12 cellular contexts compared by ENCODE assay signal in the genomic region with DNA sequence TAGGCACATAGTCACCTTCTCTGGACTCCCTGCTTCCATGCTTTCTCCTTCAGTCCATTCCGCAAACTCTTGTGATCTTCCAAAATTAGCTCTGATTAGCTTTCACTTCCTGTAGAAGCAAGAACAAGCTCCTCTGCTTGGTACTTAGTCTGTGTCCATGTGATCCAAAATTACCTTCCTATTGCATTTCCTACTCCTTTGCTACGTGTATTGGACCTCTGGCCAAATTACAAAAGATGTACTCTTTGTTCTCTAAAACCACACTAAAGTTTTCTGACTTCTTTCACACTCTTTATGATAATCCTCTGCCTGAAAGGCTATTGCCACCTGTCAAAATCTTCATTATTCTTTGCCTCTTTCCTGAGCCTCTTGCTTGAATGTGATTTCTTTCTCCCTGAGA. TPM values are rescaled to one million over a fixed set of nuclear protein-coding genes. Genes with fewer than 3 reads are reported as not detected.
A peak's percentile ranks its signal among the peaks of the same experiment; 100 is the strongest.
DNase-seq lines count a peak whose midpoint lies in the region; ATAC-seq and TF ChIP-seq lines count a peak whose summit lies in the region.
"Had no signal": no experiment of that assay in that cellular context is flagged by ENCODE, and none has a peak within 500 bp of the region (broad histone marks: within the 10 kb centered on the region; RNA-seq: fewer than 3 reads in every experiment).

No MANE protein-coding gene starts in this region.

- no peaks in the 10 kb centered on the region for H3K9me3 Mint-ChIP-seq in CD8-positive, alpha-beta memory T cell
- H3K9me3 Mint-ChIP-seq: nephron; stimulated activated naive B cell treated with anti-CD40 and anti-IgM and Interleukin-4, amounts not matched to agents 10 μg/mL and 1 μg/mL and 100 μg/mL, for 72 hours had no signal

- H3K36me3 ChIP-seq in BLaER1: peaks cover 49% of the 10 kb centered on the region
- peaks cover 15% of the 10 kb centered on the region for H3K36me3 ChIP-seq in CD8-positive, alpha-beta memory T cell (ENCODE audit: insufficient read depth, low read length)
- peaks cover 12% of the 10 kb centered on the region; the same call in 1 of the 2 replicates for H3K36me3 ChIP-seq in SU-DHL-6 (ENCODE audit: low read length)
- H3K36me3 ChIP-seq in hepatocyte (replicated peaks; ENCODE audit: insufficient read depth, low read depth): no peaks in the 10 kb centered on the region

- peaks cover 16% of the 10 kb centered on the region for H3K79me2 ChIP-seq in SU-DHL-6 (ENCODE audit: insufficient read depth, low read length)
- peaks cover 26% of the 10 kb centered on the region for H3K79me2 ChIP-seq in hepatocyte

- no peak for TF ChIP-seq CTCF in SU-DHL-6 (IDR thresholded peaks at IDR 0.05; ENCODE audit: insufficient read depth, low read length, poor library complexity, severe bottlenecking)
- no peak for TF ChIP-seq CTCF in hepatocyte (IDR thresholded peaks at IDR 0.05; ENCODE audit: poor library complexity)

- H3K27ac ChIP-seq in BLaER1 (peak overlapping the region; percentile 35; the same call in 1 of the 2 replicates), SU-DHL-6 (ENCODE audit: low read depth, low read length) (no peak overlapping the region), hepatocyte (no peak overlapping the region)
- H3K27ac ChIP-seq in CD8-positive, alpha-beta memory T cell (ENCODE audit: low read depth, low read length): no peak overlapping the region

- 0 out of 2 replicates have a peak overlapping the region, but pooled peaks have one; percentile 9 for H3K9ac ChIP-seq in BLaER1
- H3K9ac ChIP-seq in SU-DHL-6 (ENCODE audit: low read length): peak overlapping the region; percentile 92

- H3K27me3 Mint-ChIP-seq in CD8-positive, alpha-beta memory T cell: peaks cover 0 to 3% of the 10 kb centered on the region in 2 donors
- H3K27me3 Mint-ChIP-seq: stimulated activated naive B cell treated with anti-CD40 and anti-IgM and Interleukin-4, amounts not matched to agents 10 μg/mL and 1 μg/mL and 100 μg/mL, for 72 hours had no signal

- POLR2A ChIA-PET in CD8-positive, alpha-beta memory T cell (lab: Charles Lee): interaction anchor here (1.9 kb wide), 1 partner anchor 10 kb away, joined by 6 read pairs; a partner anchor contains a TSS

- H3K4me1 ChIP-seq in BLaER1 (peaks cover 35% of the 10 kb centered on the region), hepatocyte (ENCODE audit: insufficient read depth) (peaks cover 8% of the 10 kb centered on the region)
- peaks cover 40% of the 10 kb centered on the region for H3K4me1 ChIP-seq in CD8-positive, alpha-beta memory T cell (ENCODE audit: insufficient read depth, low read length)

- H3K4me3 Mint-ChIP-seq in CD8-positive, alpha-beta memory T cell: peak overlapping the region; percentile 10 to 100 (median 99)

- H3K4me2 ChIP-seq in BLaER1 (peak overlapping the region; percentile 67), SU-DHL-6 (ENCODE audit: low read depth, low read length, poor library complexity, severe bottlenecking) (peak overlapping the region; percentile 45), hepatocyte (no peak overlapping the region)

- peaks cover 45 to 55% (median 51%) of the 10 kb centered on the region in 3 donors for H3K4me1 Mint-ChIP-seq in CD8-positive, alpha-beta memory T cell

- no peak for DNase-seq in CD8-positive, alpha-beta memory T cell
- DNase-seq in hepatocyte (ENCODE audit: low spot score) (no peak), hepatic stellate cell (ENCODE audit: low spot score) (no peak)

- H3K9me2 ChIP-seq in SU-DHL-6 (replicated peaks; ENCODE audit: insufficient read depth, low read length) (no peaks in the 10 kb centered on the region), hepatocyte (replicated peaks; ENCODE audit: insufficient read depth) (no peaks in the 10 kb centered on the region)

- H3K9me3 ChIP-seq in BLaER1: no peaks in the 10 kb centered on the region
- no peaks in the 10 kb centered on the region for H3K9me3 ChIP-seq in CD8-positive, alpha-beta memory T cell (ENCODE audit: low read length)
- H3K9me3 ChIP-seq in SU-DHL-6 (ENCODE audit: insufficient read depth, low read length): no peaks in the 10 kb centered on the region
- H3K9me3 ChIP-seq in hepatocyte (ENCODE audit: low read depth): no peaks in the 10 kb centered on the region
- H3K9me3 ChIP-seq: adrenal gland, left lung, MG63 had no signal

- 79% methylated on average over 2 of the region's 2 CpGs for WGBS in hepatocyte (ENCODE audit: low lambda C conversion rate, missing lambda C conversion rate)

- peak overlapping the region; percentile 66 to 100 (median 99) for H3K27ac Mint-ChIP-seq in CD8-positive, alpha-beta memory T cell

- H2AFZ ChIP-seq in SU-DHL-6 (ENCODE audit: low read depth, low read length, severe bottlenecking) (peak overlapping the region; percentile 27), hepatocyte (peak overlapping the region; percentile 5)

- no peaks in the 10 kb centered on the region for H3K27me3 ChIP-seq in BLaER1
- no peaks in the 10 kb centered on the region for H3K27me3 ChIP-seq in CD8-positive, alpha-beta memory T cell (ENCODE audit: insufficient read depth, low read length, poor library complexity, severe bottlenecking)
- H3K27me3 ChIP-seq in SU-DHL-6 (ENCODE audit: low read length): no peaks in the 10 kb centered on the region
- H3K27me3 ChIP-seq in hepatocyte: no peaks in the 10 kb centered on the region
- H3K27me3 ChIP-seq: adrenal gland, left lung, MG63 had no signal

- no peaks in the 10 kb centered on the region for H3F3A ChIP-seq in SU-DHL-6 (ENCODE audit: insufficient read depth)

- peaks cover 26% of the 10 kb centered on the region for H4K20me1 ChIP-seq in BLaER1
- no peaks in the 10 kb centered on the region for H4K20me1 ChIP-seq in SU-DHL-6 (ENCODE audit: low read depth, low read length)
- H4K20me1 ChIP-seq in hepatocyte (ENCODE audit: insufficient read depth, poor library complexity, severe bottlenecking): peaks cover 3% of the 10 kb centered on the region

- ATAC-seq in HG03469 (IDR thresholded peaks at IDR 0.05; ENCODE audit: unreplicated experiment) (no peak), HG02763 (IDR thresholded peaks at IDR 0.05; ENCODE audit: unreplicated experiment) (no peak)

- H3K36me3 Mint-ChIP-seq in CD8-positive, alpha-beta memory T cell: peaks cover 0 to 27% (median 8%) of the 10 kb centered on the region in 3 donors

- H3K4me3 ChIP-seq in BLaER1 (no peak overlapping the region), SU-DHL-6 (ENCODE audit: insufficient read depth, low read length, poor library complexity, severe bottlenecking) (no peak overlapping the region), hepatocyte (no peak overlapping the region)
- H3K4me3 ChIP-seq in CD8-positive, alpha-beta memory T cell (ENCODE audit: low read length): peak overlapping the region; percentile 99

- CTCF ChIA-PET in CD8-positive, alpha-beta memory T cell (lab: Charles Lee): interaction anchor here (0.8 to 4.1 kb wide), 10 partner anchors 9 to 124 kb away, joined by 3 to 24 read pairs (median 7); a partner anchor contains a TSS

RNA-seq across cellular contexts. Expression of a gene that starts 0.8 kb away (rescaled TPM):
- total RNA-seq in CD8-positive, alpha-beta memory T cell: 10 to 100 TPM; 64.0 to 69.0 TPM
- 32.6 TPM for polyA plus RNA-seq in CD8-positive, alpha-beta memory T cell
- 15.7 and 25.9 TPM in 2 replicates for total RNA-seq in hepatocyte
- polyA plus RNA-seq in hepatocyte: 38.9 and 46.8 TPM in 2 replicates

RNA-seq across cellular contexts. Expression of a gene that starts 9.4 kb away (rescaled TPM):
- total RNA-seq in CD8-positive, alpha-beta memory T cell: 1 to 10 TPM; 3.5 to 3.9 TPM
- 3.3 TPM for polyA plus RNA-seq in CD8-positive, alpha-beta memory T cell
- total RNA-seq in hepatocyte: 5.5 and 7.6 TPM in 2 replicates
- polyA plus RNA-seq in hepatocyte: 4.5 and 10.3 TPM in 2 replicates

RNA-seq across cellular contexts. Expression of a gene that starts 9.9 kb away (rescaled TPM):
- total RNA-seq in CD8-positive, alpha-beta memory T cell: 10 to 100 TPM; 69.8 to 74.2 TPM
- polyA plus RNA-seq in CD8-positive, alpha-beta memory T cell: 18.6 TPM
- 8.6 and 8.8 TPM in 2 replicates for total RNA-seq in hepatocyte
- 26.1 and 31.1 TPM in 2 replicates for polyA plus RNA-seq in hepatocyte

RNA-seq across cellular contexts. Expression of a gene that starts 14.9 kb away (rescaled TPM):
- total RNA-seq in CD8-positive, alpha-beta memory T cell: 1 to 10 TPM; 7.2 to 7.4 TPM
- polyA plus RNA-seq in CD8-positive, alpha-beta memory T cell: 0.52 TPM
- 0.23 and 2.9 TPM in 2 replicates for total RNA-seq in hepatocyte
- polyA plus RNA-seq in hepatocyte: 0.89 and 2.3 TPM in 2 replicates

RNA-seq across cellular contexts. Expression of a gene that starts 26.9 kb away (rescaled TPM):
- 10 to 100 TPM; 26.3 to 27.2 TPM for total RNA-seq in CD8-positive, alpha-beta memory T cell
- 5.7 TPM for polyA plus RNA-seq in CD8-positive, alpha-beta memory T cell
- total RNA-seq in hepatocyte: 14.6 and 16.9 TPM in 2 replicates
- polyA plus RNA-seq in hepatocyte: 13.6 and 14.8 TPM in 2 replicates
